Comparison of ENCODE assay signal across 32 cellular contexts in the genomic region with DNA sequence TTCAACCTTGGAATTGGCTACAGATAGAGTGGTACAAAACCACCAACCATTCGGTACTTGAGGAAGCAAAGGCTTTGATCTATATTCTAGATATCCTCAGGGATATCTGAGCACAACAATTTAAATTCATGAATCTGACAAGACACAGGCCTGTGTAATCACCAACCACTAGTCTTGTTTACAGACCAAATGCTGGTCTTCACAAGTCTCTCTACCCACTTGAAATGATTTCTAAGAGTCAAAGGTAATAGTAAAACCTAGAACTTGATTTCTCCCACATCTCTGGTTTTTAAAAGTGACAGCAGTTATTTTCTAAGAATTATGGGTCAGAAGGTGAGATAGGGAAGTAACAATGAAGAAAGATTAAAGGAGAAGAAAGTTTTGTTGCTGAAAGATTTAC.
"Had no signal": no experiment of that assay in that cellular context is flagged by ENCODE, and none has a peak within 500 bp of the region (broad histone marks: within the 10 kb centered on the region; RNA-seq: fewer than 3 reads in every experiment).

No MANE protein-coding gene starts in this region.

- H3K27ac Mint-ChIP-seq: activated B cell treated with CpG ODN at 0.5 μM for 24 hours; activated CD4-positive, alpha-beta T cell treated with anti-CD3 and anti-CD28 coated beads, Interleukin-2, amount 10 ng/mL, durations not matched to agents 24 days and 14 days; activated T-helper 2 cell treated with anti-CD3 and anti-CD28 coated beads, Interferon-gamma antibody, Interleukin-2, Interleukin-4, amounts not matched to agents 10 μg/mL and 5 μg/mL and 100 μg/mL, durations not matched to agents 14 hours and 24 hours and 36 hours; T-cell had no signal

- H3K4me1 Mint-ChIP-seq: activated B cell treated with CpG ODN at 0.5 μM for 24 hours; activated CD4-positive, alpha-beta T cell treated with anti-CD3 and anti-CD28 coated beads, Interleukin-2, amount 10 ng/mL, durations not matched to agents 24 days and 14 days; T-cell had no signal

- H3K27me3 ChIP-seq: brain microvascular endothelial cell, cardiac muscle cell had no signal

- H3K27me3 Mint-ChIP-seq: activated B cell treated with CpG ODN at 0.5 μM for 24 hours; activated CD4-positive, alpha-beta T cell treated with anti-CD3 and anti-CD28 coated beads, Interleukin-2, amount 10 ng/mL, durations not matched to agents 24 days and 14 days; T-cell had no signal

- H3K27ac ChIP-seq: brain microvascular endothelial cell, cardiac muscle cell, SK-N-MC had no signal

- H3K4me3 Mint-ChIP-seq: activated B cell treated with CpG ODN at 0.5 μM for 24 hours; activated CD4-positive, alpha-beta T cell treated with anti-CD3 and anti-CD28 coated beads, Interleukin-2, amount 10 ng/mL, durations not matched to agents 24 days and 14 days; T-cell had no signal

- FAIRE-seq: colon, TTC549 had no signal

- DNase-seq: activated B cell treated with CpG ODN at 0.5 μM for 24 hours; activated CD4-positive, alpha-beta T cell treated with anti-CD3 and anti-CD28 coated beads for 1 hour; activated CD4-positive, alpha-beta T cell treated with anti-CD3 and anti-CD28 coated beads, Interleukin-2, amount 10 ng/mL, durations not matched to agents 24 days and 14 days; activated CD4-positive, alpha-beta T cell treated with anti-CD3 and anti-CD28 coated beads, Interleukin-2, amount 50 U/mL, for 48 hours; activated CD8-positive, alpha-beta memory T cell treated with anti-CD3 and anti-CD28 coated beads, Interleukin-2, amount 50 U/mL, for 48 hours; activated gamma-delta T cell treated with Interleukin-2 at 50 U/mL for 16 hours; activated naive CD4-positive, alpha-beta T cell treated with anti-CD3 and anti-CD28 coated beads, Interleukin-2, amount 50 U/mL, for 16 hours; activated T-cell treated with anti-CD3 and anti-CD28 coated beads, Interleukin-2, amount 50 U/mL, for 1 hour; brain microvascular endothelial cell; KG1; MV-4-11; NCI-H1092 treated with DMSO at 0.1 percent for 48 hours; NCI-H1417 treated with DMSO at 0.1 percent for 48 hours; NCI-H1694; NCI-H2029; NCI-H2107; NCI-H2171 treated with DMSO at 0.1 percent for 48 hours; NCI-H226; NCI-H526; NCI-H774; OCI-M1; RPMI8226; T-cell; T-helper 2 cell; T1000 had no signal

- H3K36me3 Mint-ChIP-seq: T-cell had no signal

- H3K36me3 ChIP-seq: brain microvascular endothelial cell, cardiac muscle cell had no signal

- ATAC-seq: Panc1, Right ventricle myocardium inferior, T-cell had no signal

- H3K4me3 ChIP-seq: cardiac muscle cell, SK-N-MC had no signal

- H3K9me3 Mint-ChIP-seq: activated B cell treated with CpG ODN at 0.5 μM for 24 hours; activated T-helper 2 cell treated with anti-CD3 and anti-CD28 coated beads, Interferon-gamma antibody, Interleukin-2, Interleukin-4, amounts not matched to agents 10 μg/mL and 5 μg/mL and 100 μg/mL, durations not matched to agents 14 hours and 24 hours and 36 hours had no signal
